1 cellular context compared by ENCODE assay signal in the genomic region with DNA sequence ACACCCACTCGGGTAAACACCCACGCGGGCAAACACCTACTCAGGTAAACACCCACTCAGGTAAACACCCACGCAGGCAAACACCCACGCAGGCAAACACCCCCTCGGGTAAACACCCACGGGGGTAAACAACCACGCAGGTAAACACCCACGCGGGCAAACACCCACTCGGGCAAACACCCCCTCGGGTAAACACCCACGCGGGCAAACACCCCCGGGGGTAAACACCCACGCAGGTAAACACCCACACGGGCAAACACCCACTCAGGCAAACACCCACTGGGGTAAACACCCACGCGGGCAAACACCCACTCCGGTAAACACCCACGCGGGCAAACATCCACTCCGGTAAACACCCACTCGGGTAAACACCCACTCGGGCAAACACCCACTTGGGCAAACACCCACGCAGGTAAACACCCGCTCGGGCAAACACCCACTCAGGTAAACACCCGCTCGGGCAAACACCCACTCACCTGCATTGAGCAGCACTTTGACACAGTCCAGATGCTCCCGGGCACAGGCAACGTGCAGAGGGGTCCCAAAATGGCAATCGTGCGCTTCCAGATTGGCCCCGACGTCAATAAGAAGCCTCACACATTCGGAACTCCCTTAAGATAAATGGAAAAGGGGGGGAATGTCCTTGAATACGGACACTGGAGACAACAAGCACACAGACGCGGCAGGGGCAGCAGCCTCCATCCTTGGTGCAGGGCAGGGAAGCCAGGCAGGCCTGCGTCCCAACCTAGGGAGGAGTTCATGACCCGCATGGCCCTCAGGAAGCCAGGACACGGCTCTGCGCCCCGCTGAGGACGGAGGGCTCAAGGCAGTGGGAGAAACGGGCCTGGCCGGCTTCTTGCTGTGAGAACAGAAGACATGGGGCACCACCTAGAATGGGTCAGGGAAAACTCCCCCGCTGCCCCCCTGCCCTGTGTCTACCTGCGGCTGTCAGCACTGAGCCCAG.
TF ChIP-seq lines count a peak whose summit lies in the region.

No MANE protein-coding gene starts in this region.

TF ChIP-seq in HepG2, 621 proteins besides CTCF, POLR2A, EP300 and RAD21:
- TF ChIP-seq HNRNPL (IDR thresholded peaks at IDR 0.05; ENCODE audit: low read depth, low read length) (peak; percentile 54; the same call in 1 of the 2 replicates), ZNF235 (CRISPR knock-in tag; IDR thresholded peaks at IDR 0.05; ENCODE audit: borderline replicate concordance) (no peak)
